1 cellular context compared by ENCODE assay signal in the genomic region with DNA sequence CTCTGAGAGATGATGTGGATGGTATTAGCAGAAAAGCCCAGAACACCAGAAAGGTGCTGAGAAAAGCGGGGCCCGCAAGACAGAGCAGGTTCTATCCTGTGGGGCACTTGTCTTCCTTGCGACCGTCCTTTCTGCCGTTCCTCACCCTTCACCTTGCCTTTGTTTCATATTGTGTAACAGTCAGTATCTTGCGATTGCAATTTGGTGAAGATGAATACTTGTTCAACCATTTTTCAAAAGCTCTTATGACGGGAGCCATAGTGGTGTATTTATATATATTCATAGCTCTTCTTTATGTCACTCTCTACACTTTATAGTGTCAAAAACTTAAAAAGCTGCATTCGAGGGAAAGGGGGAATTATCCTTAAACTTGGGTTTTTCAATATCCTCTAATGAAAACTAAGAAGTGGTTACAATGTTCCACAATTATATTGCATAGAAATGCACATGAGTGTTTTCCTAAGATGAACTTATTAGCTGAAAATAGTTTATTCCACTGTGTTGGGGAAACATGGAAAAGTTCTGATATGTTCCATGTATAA.
TF ChIP-seq lines count a peak whose summit lies in the region.

No MANE protein-coding gene starts in this region.

TF ChIP-seq in neural cell, 6 proteins besides CTCF, POLR2A, EP300 and RAD21 (continued from another document):
- TF ChIP-seq, protein P1, sequence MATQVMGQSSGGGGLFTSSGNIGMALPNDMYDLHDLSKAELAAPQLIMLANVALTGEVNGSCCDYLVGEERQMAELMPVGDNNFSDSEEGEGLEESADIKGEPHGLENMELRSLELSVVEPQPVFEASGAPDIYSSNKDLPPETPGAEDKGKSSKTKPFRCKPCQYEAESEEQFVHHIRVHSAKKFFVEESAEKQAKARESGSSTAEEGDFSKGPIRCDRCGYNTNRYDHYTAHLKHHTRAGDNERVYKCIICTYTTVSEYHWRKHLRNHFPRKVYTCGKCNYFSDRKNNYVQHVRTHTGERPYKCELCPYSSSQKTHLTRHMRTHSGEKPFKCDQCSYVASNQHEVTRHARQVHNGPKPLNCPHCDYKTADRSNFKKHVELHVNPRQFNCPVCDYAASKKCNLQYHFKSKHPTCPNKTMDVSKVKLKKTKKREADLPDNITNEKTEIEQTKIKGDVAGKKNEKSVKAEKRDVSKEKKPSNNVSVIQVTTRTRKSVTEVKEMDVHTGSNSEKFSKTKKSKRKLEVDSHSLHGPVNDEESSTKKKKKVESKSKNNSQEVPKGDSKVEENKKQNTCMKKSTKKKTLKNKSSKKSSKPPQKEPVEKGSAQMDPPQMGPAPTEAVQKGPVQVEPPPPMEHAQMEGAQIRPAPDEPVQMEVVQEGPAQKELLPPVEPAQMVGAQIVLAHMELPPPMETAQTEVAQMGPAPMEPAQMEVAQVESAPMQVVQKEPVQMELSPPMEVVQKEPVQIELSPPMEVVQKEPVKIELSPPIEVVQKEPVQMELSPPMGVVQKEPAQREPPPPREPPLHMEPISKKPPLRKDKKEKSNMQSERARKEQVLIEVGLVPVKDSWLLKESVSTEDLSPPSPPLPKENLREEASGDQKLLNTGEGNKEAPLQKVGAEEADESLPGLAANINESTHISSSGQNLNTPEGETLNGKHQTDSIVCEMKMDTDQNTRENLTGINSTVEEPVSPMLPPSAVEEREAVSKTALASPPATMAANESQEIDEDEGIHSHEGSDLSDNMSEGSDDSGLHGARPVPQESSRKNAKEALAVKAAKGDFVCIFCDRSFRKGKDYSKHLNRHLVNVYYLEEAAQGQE (IDR thresholded peaks at IDR 0.05; ENCODE audit: borderline replicate concordance): peak; percentile 6
